31 cellular contexts compared by ENCODE assay signal in genomic region chr10:110967009-110967630, GRCh38. TPM values are rescaled to one million over a fixed set of nuclear protein-coding genes. Genes with fewer than 3 reads are reported as not detected.
DNase-seq lines count a peak whose midpoint lies in the region; ATAC-seq and TF ChIP-seq lines count a peak whose summit lies in the region.
"Had no signal": no experiment of that assay in that cellular context is flagged by ENCODE, and none has a peak within 500 bp of the region (broad histone marks: within the 10 kb centered on the region; RNA-seq: fewer than 3 reads in every experiment).

No MANE protein-coding gene starts in this region.

- H3K4me3 ChIP-seq in neutrophil (ENCODE audit: low read depth in 1 of 2, low read length in 1 of 2) (no peak overlapping the region), hepatocyte (no peak overlapping the region)
- H3K4me3 ChIP-seq: GM23338, lung, mucosa of descending colon, sigmoid colon, upper lobe of left lung had no signal

- H3K9me3 ChIP-seq in neutrophil, result no peaks in the 10 kb centered on the region
- no peaks in the 10 kb centered on the region for H3K9me3 ChIP-seq in hepatocyte (ENCODE audit: low read depth)
- H3K9me3 ChIP-seq: mucosa of descending colon, sigmoid colon, upper lobe of left lung had no signal

- H3K27me3 ChIP-seq in neutrophil (no peaks in the 10 kb centered on the region), hepatocyte (no peaks in the 10 kb centered on the region)
- H3K27me3 ChIP-seq: brain microvascular endothelial cell, foreskin keratinocyte, sigmoid colon, upper lobe of left lung had no signal

- peak; percentile 41 for ATAC-seq in GM19351 (IDR thresholded peaks at IDR 0.05; ENCODE audit: unreplicated experiment)
- ATAC-seq in HG02610 (IDR thresholded peaks at IDR 0.05; ENCODE audit: unreplicated experiment), result peak; percentile 35
- ATAC-seq: activated CD8-positive, alpha-beta T cell treated with anti-CD3 and anti-CD28 coated beads for 36 hours; esophagus mucosa; foreskin keratinocyte; GM23338; mucosa of descending colon; natural killer cell treated with Interleukin-12 subunit alpha and Interleukin-12 subunit beta and Interleukin-15 and Interleukin-18, amount 100 ng/mL, for 72 hours had no signal

- H2AFZ ChIP-seq in hepatocyte, result no peak overlapping the region
- H2AFZ ChIP-seq: GM23338 had no signal

- H3K27ac Mint-ChIP-seq in nephron progenitor cell, result no peak overlapping the region
- H3K27ac Mint-ChIP-seq: activated CD8-positive, alpha-beta T cell treated with anti-CD3 and anti-CD28 coated beads for 36 hours; GM23338; natural killer cell treated with Interleukin-12 subunit alpha and Interleukin-12 subunit beta and Interleukin-15 and Interleukin-18, amount 100 ng/mL, for 72 hours had no signal

- DNase-seq in OCI-M1 (lab: John Stamatoyannopoulos, UW), result peak; percentile 15
- DNase-seq in DMS 273 treated with DMSO at 0.1 percent for 48 hours (lab: John Stamatoyannopoulos, UW), result no peak
- no peak for DNase-seq in nephron progenitor cell
- no peak for DNase-seq in hepatocyte (ENCODE audit: low spot score)
- DNase-seq: activated CD8-positive, alpha-beta memory T cell treated with anti-CD3 and anti-CD28 coated beads, Interleukin-2, amount 50 U/mL, for 48 hours; activated CD8-positive, alpha-beta T cell treated with anti-CD3 and anti-CD28 coated beads for 36 hours; activated naive CD4-positive, alpha-beta T cell treated with anti-CD3 and anti-CD28 coated beads, Interleukin-2, amount 50 U/mL, for 16 hours; amygdala; brain microvascular endothelial cell; cerebellar nuclear complex; COR-L47; DMS53; foreskin keratinocyte; kidney glomerular epithelial cell; mucosa of descending colon; MV-4-11; NCI-H1436 treated with DMSO at 0.1 percent for 48 hours; SHP77 treated with DMSO at 0.1 percent for 48 hours; sigmoid colon; stimulated activated CD4-positive, alpha-beta T cell treated with anti-CD3 and anti-CD28 coated beads, Interleukin-4, amount 100 ng/mL, for 4 hours; T-helper 2 cell; upper lobe of left lung had no signal

- H3K9me2 ChIP-seq in hepatocyte (replicated peaks; ENCODE audit: insufficient read depth), result no peaks in the 10 kb centered on the region

- H3K4me1 Mint-ChIP-seq in nephron progenitor cell, result peaks cover 11% of the 10 kb centered on the region

- H4K20me1 ChIP-seq in hepatocyte (ENCODE audit: insufficient read depth, poor library complexity, severe bottlenecking), result peaks cover 41% of the 10 kb centered on the region

- 92% methylated on average over 3 of the region's 3 CpGs for WGBS in hepatocyte (ENCODE audit: low lambda C conversion rate, missing lambda C conversion rate)

- no peak overlapping the region for H3K4me2 ChIP-seq in hepatocyte
- H3K4me2 ChIP-seq: GM23338 had no signal

- H3K4me1 ChIP-seq in neutrophil (ENCODE audit: control insufficient read depth in 1 of 2, insufficient read depth in 1 of 2, low read depth in 1 of 2, low read length in 1 of 2) (peaks cover 12 to 35% of the 10 kb centered on the region in 2 experiments), hepatocyte (ENCODE audit: insufficient read depth) (no peaks in the 10 kb centered on the region)

- no peaks in the 10 kb centered on the region for H3K9me3 Mint-ChIP-seq in nephron progenitor cell
- H3K9me3 Mint-ChIP-seq: activated CD8-positive, alpha-beta T cell treated with anti-CD3 and anti-CD28 coated beads for 36 hours; GM23338; natural killer cell treated with Interleukin-12 subunit alpha and Interleukin-12 subunit beta and Interleukin-15 and Interleukin-18, amount 100 ng/mL, for 72 hours had no signal

- TF ChIP-seq CTCF in neutrophil (IDR thresholded peaks at IDR 0.05) (no peak), nephron progenitor cell (IDR thresholded peaks at IDR 0.05) (no peak), hepatocyte (IDR thresholded peaks at IDR 0.05; ENCODE audit: poor library complexity) (no peak)

- H3K36me3 ChIP-seq in neutrophil (peaks cover 8% of the 10 kb centered on the region), hepatocyte (replicated peaks; ENCODE audit: insufficient read depth, low read depth) (no peaks in the 10 kb centered on the region)
- H3K36me3 ChIP-seq: brain microvascular endothelial cell, sigmoid colon had no signal

- H3K36me3 Mint-ChIP-seq in nephron progenitor cell (ENCODE audit: low read depth), result no peaks in the 10 kb centered on the region

- no peaks in the 10 kb centered on the region for H3K27me3 Mint-ChIP-seq in nephron progenitor cell (ENCODE audit: low read depth, poor library complexity)
- H3K27me3 Mint-ChIP-seq: activated CD8-positive, alpha-beta T cell treated with anti-CD3 and anti-CD28 coated beads for 36 hours; natural killer cell treated with Interleukin-12 subunit alpha and Interleukin-12 subunit beta and Interleukin-15 and Interleukin-18, amount 100 ng/mL, for 72 hours had no signal

- H3K27ac ChIP-seq in neutrophil, result peak overlapping the region; percentile 64
- no peak overlapping the region for H3K27ac ChIP-seq in hepatocyte
- H3K27ac ChIP-seq: brain microvascular endothelial cell, C4-2B, foreskin keratinocyte, HL-60, sigmoid colon, upper lobe of left lung had no signal

- peaks cover 97% of the 10 kb centered on the region for H3K79me2 ChIP-seq in hepatocyte

- no peak overlapping the region for H3K4me3 Mint-ChIP-seq in nephron progenitor cell
- H3K4me3 Mint-ChIP-seq: activated CD8-positive, alpha-beta T cell treated with anti-CD3 and anti-CD28 coated beads for 36 hours; GM23338; natural killer cell treated with Interleukin-12 subunit alpha and Interleukin-12 subunit beta and Interleukin-15 and Interleukin-18, amount 100 ng/mL, for 72 hours had no signal

RNA-seq across cellular contexts. Expression of gene SHOC2, which starts 47.7 kb away (rescaled TPM):
- total RNA-seq in hepatocyte, result 45.2 and 58.9 TPM in 2 replicates
- 23.0 and 27.5 TPM in 2 replicates for polyA plus RNA-seq in hepatocyte

RNA-seq across cellular contexts. Expression of gene BBIP1, which starts 48.1 kb away (rescaled TPM):
- 21.2 and 47.9 TPM in 2 replicates for total RNA-seq in hepatocyte
- polyA plus RNA-seq in hepatocyte, result 19.7 and 21.5 TPM in 2 replicates
